14 cellular contexts compared by ENCODE assay signal in genomic region chr15:100525894-100526512, GRCh38. TPM values are rescaled to one million over a fixed set of nuclear protein-coding genes. Genes with fewer than 3 reads are reported as not detected.
DNase-seq lines count a peak whose midpoint lies in the region; ATAC-seq, FAIRE-seq and TF ChIP-seq lines count a peak whose summit lies in the region.
"Had no signal": no experiment of that assay in that cellular context is flagged by ENCODE, and none has a peak within 500 bp of the region (broad histone marks: within the 10 kb centered on the region; RNA-seq: fewer than 3 reads in every experiment).

No MANE protein-coding gene starts in this region.

- H3K9me3 ChIP-seq in keratinocyte (ENCODE audit: control insufficient read depth, low read depth, low read length) = no peaks in the 10 kb centered on the region
- H3K9me3 ChIP-seq in gastrocnemius medialis = no peaks in the 10 kb centered on the region
- H3K9me3 ChIP-seq in trophoblast cell (ENCODE audit: insufficient read depth, low read depth, low read length) = peaks cover 11% of the 10 kb centered on the region
- H3K9me3 ChIP-seq in OCI-LY7 (ENCODE audit: low read length) = no peaks in the 10 kb centered on the region
- H3K9me3 ChIP-seq: BLaER1 had no signal

- H3K27ac ChIP-seq in keratinocyte (ENCODE audit: control insufficient read depth, insufficient read depth, low read length) (no peak overlapping the region), gastrocnemius medialis (peak overlapping the region; percentile 84 to 88 (median 86)), trophoblast cell (ENCODE audit: low read depth, low read length) (no peak overlapping the region), OCI-LY7 (ENCODE audit: low read depth, low read length, poor library complexity, severe bottlenecking) (no peak overlapping the region)
- H3K27ac ChIP-seq: BLaER1, cardiac muscle cell had no signal

- H2BK120ac ChIP-seq in trophoblast cell (ENCODE audit: insufficient read depth, low read length, poor library complexity) = no peak overlapping the region

- POLR2A ChIA-PET in OCI-LY7 (lab: Charles Lee) = no interaction called here

- DNase-seq in NCI-H1092 (lab: John Stamatoyannopoulos, UW) (peak; percentile 72), cerebellar cortex (ENCODE audit: low spot score) (peak; percentile 85), keratinocyte (ENCODE audit: low read depth, low spot score) (no peak), gastrocnemius medialis (peak; percentile 84 to 90), trophoblast cell (no peak), NCI-H146 treated with DMSO at 0.1 percent for 48 hours (lab: John Stamatoyannopoulos, UW; ENCODE audit: unreplicated experiment) (no peak), OCI-LY7 (ENCODE audit: low spot score) (no peak)
- DNase-seq: activated CD4-positive, alpha-beta T cell treated with anti-CD3 and anti-CD28 coated beads, Interleukin-2, amount 10 ng/mL, durations not matched to agents 24 days and 14 days; activated gamma-delta T cell; kidney glomerular epithelial cell had no signal

- H3K79me1 ChIP-seq in trophoblast cell (ENCODE audit: low read length) = no peaks in the 10 kb centered on the region

- peaks cover 2% of the 10 kb centered on the region for H3K79me2 ChIP-seq in keratinocyte (ENCODE audit: control insufficient read depth, insufficient read depth, low read length)
- no peaks in the 10 kb centered on the region for H3K79me2 ChIP-seq in trophoblast cell (ENCODE audit: control insufficient read depth, insufficient read depth, low read length, poor library complexity)
- H3K79me2 ChIP-seq in OCI-LY7 (ENCODE audit: insufficient read depth, low read depth, low read length) = no peaks in the 10 kb centered on the region

- in situ Hi-C loops in gastrocnemius medialis (cut with MboI; ENCODE audit: low sequenced_read_pairs in 4 of 4) = no loop called here

- no peak for FAIRE-seq in keratinocyte (lab: Jason Lieb, UNC)

- H2AFZ ChIP-seq in keratinocyte (ENCODE audit: control insufficient read depth, low read length) = no peak overlapping the region
- H2AFZ ChIP-seq in trophoblast cell (ENCODE audit: insufficient read depth, low read length, poor library complexity) = no peak overlapping the region
- H2AFZ ChIP-seq in OCI-LY7 (ENCODE audit: low read length) = no peak overlapping the region

- H3K4me2 ChIP-seq in keratinocyte (ENCODE audit: control insufficient read depth, extremely low read depth, insufficient read depth, low read depth, low read length) (peak overlapping the region; percentile 0), trophoblast cell (ENCODE audit: low read length) (no peak overlapping the region), OCI-LY7 (ENCODE audit: low read length) (no peak overlapping the region)
- H3K4me2 ChIP-seq: BLaER1 had no signal

- H3K36me3 ChIP-seq in keratinocyte (ENCODE audit: control insufficient read depth in 2 of 2, extremely low read depth in 1 of 2, insufficient read depth in 2 of 2, low read length in 2 of 2) (peaks cover 0 to 2% of the 10 kb centered on the region in 2 experiments), gastrocnemius medialis (no peaks in the 10 kb centered on the region), trophoblast cell (ENCODE audit: control insufficient read depth in 1 of 2, insufficient read depth in 2 of 2, low read length in 2 of 2) (no peaks in the 10 kb centered on the region), OCI-LY7 (ENCODE audit: insufficient read depth, low read length) (no peaks in the 10 kb centered on the region)
- H3K36me3 ChIP-seq: BLaER1, cardiac muscle cell had no signal

- H4K20me1 ChIP-seq in keratinocyte (ENCODE audit: control insufficient read depth, extremely low read depth, insufficient read depth, low read length) (no peaks in the 10 kb centered on the region), OCI-LY7 (ENCODE audit: insufficient read depth, low read length) (no peaks in the 10 kb centered on the region)
- H4K20me1 ChIP-seq: BLaER1 had no signal

- H3K4ac ChIP-seq in trophoblast cell (ENCODE audit: low read depth, low read length) = no peak overlapping the region

- H3K14ac ChIP-seq in trophoblast cell (ENCODE audit: low read length) = no peak overlapping the region

- intact Hi-C loops in gastrocnemius medialis (cut with DNase I; ENCODE audit: low total_unique reads) (loop anchor here (10.0 kb wide), 1 partner anchor 1401 kb away; no protein-coding TSS in a partner anchor), OCI-LY7 (cut with micrococcal nuclease; ENCODE audit: unreplicated experiment) (no loop called here)

- H3K4me1 ChIP-seq in keratinocyte (ENCODE audit: control insufficient read depth, extremely low read depth, insufficient read depth, low read length) (peaks cover 18% of the 10 kb centered on the region), gastrocnemius medialis (peaks cover 24 to 50% of the 10 kb centered on the region in 2 donors), trophoblast cell (ENCODE audit: control insufficient read depth in 1 of 2, insufficient read depth in 2 of 2, low read length in 2 of 2) (no peaks in the 10 kb centered on the region), OCI-LY7 (ENCODE audit: insufficient read depth, low read length, poor library complexity, severe bottlenecking) (no peaks in the 10 kb centered on the region)

- H4K8ac ChIP-seq in trophoblast cell (ENCODE audit: low read depth, low read length) = no peak overlapping the region

- no CpG with 5 or more reads among the region's 8 CpGs for WGBS in trophoblast cell (ENCODE audit: extremely low coverage, insufficient coverage, insufficient read length)

- H3K9me2 ChIP-seq in OCI-LY7 (ENCODE audit: insufficient read depth, low read length) = no peaks in the 10 kb centered on the region

- no TSS peak for BruUV-seq in OCI-LY7 (replicated peaks; lab: Mats Ljungman, UMichigan)

- H4K12ac ChIP-seq in trophoblast cell (ENCODE audit: low read depth, low read length) = no peak overlapping the region

- no peak overlapping the region for H3K18ac ChIP-seq in trophoblast cell (ENCODE audit: low read length)

- H3K27me3 ChIP-seq in keratinocyte (ENCODE audit: control insufficient read depth, extremely low read depth, insufficient read depth, low read length) (no peaks in the 10 kb centered on the region), gastrocnemius medialis (no peaks in the 10 kb centered on the region), trophoblast cell (ENCODE audit: insufficient read depth, low read length) (no peaks in the 10 kb centered on the region)
- H3K27me3 ChIP-seq: BLaER1, cardiac muscle cell had no signal

- H2BK12ac ChIP-seq in trophoblast cell (ENCODE audit: low read length) = no peak overlapping the region

- H4K91ac ChIP-seq in trophoblast cell (ENCODE audit: low read depth, low read length) = no peak overlapping the region

- no peak overlapping the region for H3K4me3 ChIP-seq in keratinocyte (ENCODE audit: control insufficient read depth in 2 of 3, extremely low read depth in 1 of 3, insufficient read depth in 2 of 3, low read depth in 1 of 3, low read length in 3 of 3)
- H3K4me3 ChIP-seq in gastrocnemius medialis = peak overlapping the region in 1 of 4 donors; percentile 24
- H3K4me3 ChIP-seq in trophoblast cell (ENCODE audit: low read depth, low read length) = no peak overlapping the region
- H3K4me3 ChIP-seq in OCI-LY7 (ENCODE audit: low read depth, low read length, poor library complexity, severe bottlenecking) = no peak overlapping the region
- H3K4me3 ChIP-seq: BLaER1, cardiac muscle cell had no signal

- H3K9ac ChIP-seq in keratinocyte (ENCODE audit: control insufficient read depth, extremely low read depth, insufficient read depth, low read length) = no peak overlapping the region
- H3K9ac ChIP-seq in trophoblast cell (ENCODE audit: low read length) = no peak overlapping the region
- H3K9ac ChIP-seq: BLaER1 had no signal

- TF ChIP-seq POLR2A in gastrocnemius medialis (IDR thresholded peaks at IDR 0.05) = no peak

- dilution Hi-C loops in keratinocyte (cut with MboI; ENCODE audit: extremely low pct_ligation_motif_present, low sequenced_read_pairs) = no loop called here

- TF ChIP-seq CTCF in keratinocyte (optimal IDR thresholded peaks at IDR 0.05 in 1 of 3, IDR thresholded peaks at IDR 0.05 in 1 of 3, conservative IDR thresholded peaks at IDR 0.05 in 1 of 3; ENCODE audit: extremely low read depth in 1 of 3, insufficient read depth in 2 of 3, low read length in 3 of 3) = peak in 2 of 3 experiments; percentile 17 to 18
- TF ChIP-seq CTCF in gastrocnemius medialis (IDR thresholded peaks at IDR 0.05 in 4 of 5, conservative IDR thresholded peaks at IDR 0.05 in 1 of 5) = peak in 4 of 5 experiments; percentile 4 to 40 (median 15)
- TF ChIP-seq CTCF in OCI-LY7 (conservative IDR thresholded peaks at IDR 0.05; ENCODE audit: low read length) = no peak

- H2AK5ac ChIP-seq in trophoblast cell (ENCODE audit: low read length) = no peak overlapping the region

- CTCF ChIA-PET in OCI-LY7 (lab: Charles Lee; ENCODE audit: unreplicated experiment) = no interaction called here

- no peaks in the 10 kb centered on the region for H3K9me1 ChIP-seq in keratinocyte (ENCODE audit: control insufficient read depth, extremely low read depth, insufficient read depth, low read length)

- H2BK5ac ChIP-seq in trophoblast cell (ENCODE audit: low read depth, low read length, poor library complexity) = no peak overlapping the region

- H3K23ac ChIP-seq in trophoblast cell (ENCODE audit: low read length) = no peak overlapping the region

- ATAC-seq in gastrocnemius medialis = peak; percentile 85
- no peak for ATAC-seq in HG02840 (IDR thresholded peaks at IDR 0.05; ENCODE audit: low FRiP score, unreplicated experiment)
- ATAC-seq: stimulated activated memory B cell treated with anti-CD40 and anti-IgM and Interleukin-4, amounts not matched to agents 10 μg/mL and 1 μg/mL and 100 μg/mL, for 72 hours had no signal

RNA-seq across cellular contexts. Expression of gene CERS3, which starts 2.7 kb away (rescaled TPM):
- 8.4 to 29.1 TPM (median 23.5 TPM) in 3 replicates for polyA plus RNA-seq in keratinocyte
- polyA plus RNA-seq in keratinocyte (2011; ENCODE audit: low read depth) = 126 TPM
- 6.8 and 9.8 TPM in 2 replicates for polyA plus RNA-seq in keratinocyte (2011; cell fraction: cytosol; rRNA removed)
- 21.9 and 29.2 TPM in 2 replicates for polyA plus RNA-seq in keratinocyte (2011; cell fraction: nucleus; rRNA removed)
- polyA plus RNA-seq in keratinocyte (2012; ENCODE audit: low replicate concordance) = 14.1 and 104 TPM in 2 replicates
- polyA minus RNA-seq in keratinocyte = 12.7 to 26.8 TPM (median 25.0 TPM) in 3 replicates
- 8.4 TPM for polyA minus RNA-seq in keratinocyte (2011; cell fraction: cytosol; rRNA and poly(A)+ RNA removed)
- 24.1 and 38.4 TPM in 2 replicates for polyA minus RNA-seq in keratinocyte (2011; cell fraction: nucleus; rRNA and poly(A)+ RNA removed)
- under 1 TPM in 2 of 4 donors, not detected in 2; 0.52 to 0.97 TPM for total RNA-seq in gastrocnemius medialis
- 0.15 and 0.21 TPM in 2 replicates for polyA plus RNA-seq in trophoblast cell (2013)
- total RNA-seq in OCI-LY7 (2014; rRNA removed; shearing (Covaris generic)) = 0.88 TPM in 1 of 2 replicates, not detected in the other
- total RNA-seq in OCI-LY7 (2022) = not detected in 2 replicates
- total RNA-seq: cardiac muscle cell had no signal
- polyA plus RNA-seq: cardiac muscle cell had no signal

Comparison
In these comparisons a context has a peak if more than half of its experiments do, and no peak if none do; other contexts are left out.
1. DNase-seq: peak in NCI-H1092 (single experiment), cerebellar cortex (single experiment) and gastrocnemius medialis (2 of 2); none in keratinocyte (single experiment), trophoblast cell (0 of 2), NCI-H146 treated with DMSO at 0.1 percent for 48 hours (single experiment) and OCI-LY7 (single experiment).
2. H3K27ac ChIP-seq: peak in gastrocnemius medialis (4 of 4); none in keratinocyte (single experiment), trophoblast cell (single experiment) and OCI-LY7 (single experiment).